In genomic region chr13:112994084-112994780, GRCh38 we compare ENCODE assay signal across 19 cellular contexts. TPM values are rescaled to one million over a fixed set of nuclear protein-coding genes. Genes with fewer than 3 reads are reported as not detected.
DNase-seq lines count a peak whose midpoint lies in the region; ATAC-seq, FAIRE-seq and TF ChIP-seq lines count a peak whose summit lies in the region.
"Had no signal": no experiment of that assay in that cellular context is flagged by ENCODE, and none has a peak within 500 bp of the region (broad histone marks: within the 10 kb centered on the region; RNA-seq: fewer than 3 reads in every experiment).

No MANE protein-coding gene starts in this region.

- no peak overlapping the region for H3K4me2 ChIP-seq in K562 (ENCODE audit: insufficient read depth, low read length)
- H3K4me2 ChIP-seq: BLaER1 treated with 17β-estradiol and CSF1 and Interleukin-3, amounts not matched to agents 10 nM and 100 nM had no signal

- peak; percentile 72 for DNase-seq in Right ventricle myocardium inferior (ENCODE audit: missing footprints)
- no peak for DNase-seq in heart left ventricle
- no peak for DNase-seq in K562 (ENCODE audit: extremely low read depth in 1 of 4, low spot score in 3 of 4)
- peak; percentile 64 for DNase-seq in transverse colon
- no peak for DNase-seq in natural killer cell
- no peak for DNase-seq in H4 (ENCODE audit: low spot score)
- DNase-seq: 8988T, GM23248, NCI-H1417 treated with DMSO at 0.1 percent for 48 hours, NCI-H1930, NCI-H2171, NCI-H446 treated with DMSO at 0.1 percent for 48 hours, NCI-H748 treated with DMSO at 0.1 percent for 48 hours had no signal

- no peak for TF ChIP-seq POLR2A in heart left ventricle (IDR thresholded peaks at IDR 0.05)
- no peak for TF ChIP-seq POLR2A in K562 (conservative IDR thresholded peaks at IDR 0.05)
- no peak for TF ChIP-seq POLR2A in transverse colon (IDR thresholded peaks at IDR 0.05)

- no peak for TF ChIP-seq EP300 in K562 (IDR thresholded peaks at IDR 0.05; ENCODE audit: low read length)
- no peak for TF ChIP-seq EP300 in transverse colon (IDR thresholded peaks at IDR 0.05; ENCODE audit: low read depth)

- no peak overlapping the region for H3K4me3 Mint-ChIP-seq in natural killer cell

- H3K27ac ChIP-seq in heart left ventricle (no peak overlapping the region), K562 (ENCODE audit: extremely low read depth, low read depth, low read length) (no peak overlapping the region), mucosa of rectum (ENCODE audit: low read depth in 2 of 2, low read length in 2 of 2) (peak overlapping the region; percentile 87 to 94), transverse colon (peak overlapping the region; percentile 61 to 77 (median 72))
- H3K27ac ChIP-seq: BLaER1 treated with 17β-estradiol and CSF1 and Interleukin-3, amounts not matched to agents 10 nM and 100 nM; GM23248; RWPE1; SJSA1 had no signal

- no peak for TF ChIP-seq CTCF in heart left ventricle (IDR thresholded peaks at IDR 0.05)
- no peak for TF ChIP-seq CTCF in K562 (IDR thresholded peaks at IDR 0.05 in 2 of 3, conservative IDR thresholded peaks at IDR 0.05 in 1 of 3; ENCODE audit: insufficient read depth in 2 of 3, low read depth in 1 of 3, low read length in 3 of 3)
- TF ChIP-seq CTCF in transverse colon (IDR thresholded peaks at IDR 0.05): no peak
- TF ChIP-seq CTCF in natural killer cell (IDR thresholded peaks at IDR 0.05): no peak

- in situ Hi-C loops in K562 (cut with MboI): no loop called here
- in situ Hi-C loops in transverse colon (cut with MboI; ENCODE audit: low pct_ligation_motif_present in 1 of 4, low pct_unique_long_range_greater_than_20kb in 1 of 4, low sequenced_read_pairs in 3 of 4): no loop called here

- WGBS in heart left ventricle, 4 donors: 77 to 90% (median 85%) methylated on average over 45 to 46 of the region's 46 CpGs
- WGBS in K562 (ENCODE audit: insufficient coverage, low coverage, missing lambda C conversion rate): 10% methylated on average over 33 of the region's 46 CpGs
- WGBS in transverse colon (ENCODE audit: low coverage in 1 of 2), 2 donors: 57% methylated on average over 46 of the region's 46 CpGs; no CpG with 5 or more reads in 1 of the 2 donors

- H3K27me3 ChIP-seq in heart left ventricle (no peaks in the 10 kb centered on the region), K562 (ENCODE audit: control insufficient read depth in 2 of 2, insufficient read depth in 2 of 2, low read length in 2 of 2) (peaks cover 32 to 86% of the 10 kb centered on the region in 2 experiments), mucosa of rectum (ENCODE audit: control insufficient read depth in 2 of 2, insufficient read depth in 2 of 2, low read length in 2 of 2) (no peaks in the 10 kb centered on the region), transverse colon (no peaks in the 10 kb centered on the region)

- H3K36me3 Mint-ChIP-seq in natural killer cell: no peaks in the 10 kb centered on the region

- H3K9ac ChIP-seq in K562 (ENCODE audit: insufficient read depth in 1 of 2, low read depth in 2 of 2, low read length in 2 of 2) (no peak overlapping the region), mucosa of rectum (ENCODE audit: low read depth in 1 of 2, low read length in 2 of 2) (peak overlapping the region in 1 of 2 donors; percentile 78)
- H3K9ac ChIP-seq: BLaER1 treated with 17β-estradiol and CSF1 and Interleukin-3, amounts not matched to agents 10 nM and 100 nM; GM23248 had no signal

- no peaks in the 10 kb centered on the region for H3K4me1 Mint-ChIP-seq in natural killer cell

- FAIRE-seq in K562 (lab: Jason Lieb, UNC): no peak
- FAIRE-seq: GM12892 had no signal

- no peaks in the 10 kb centered on the region for H3K9me3 Mint-ChIP-seq in natural killer cell

- no peak overlapping the region for H2AFZ ChIP-seq in K562 (ENCODE audit: low read depth, low read length)
- H2AFZ ChIP-seq: GM23248 had no signal

- intact Hi-C loops in Right ventricle myocardium inferior (cut with DNase I): no loop called here
- intact Hi-C loops in heart left ventricle (cut with DNase I): loop anchor here in 1 of 10 donors (5.0 kb wide), 1 partner anchor 52 kb away; no protein-coding TSS in a partner anchor
- intact Hi-C loops in K562 (cut with micrococcal nuclease): no loop called here
- intact Hi-C loops in transverse colon (cut with DNase I; ENCODE audit: low total_unique reads): no loop called here
- intact Hi-C loops in natural killer cell (cut with micrococcal nuclease): no loop called here

- CTCF ChIA-PET in K562 (lab: Yijun Ruan, JAX; ENCODE audit: low intra/inter-chr PET ratio): no interaction called here

- H3K36me3 ChIP-seq in heart left ventricle (peaks cover 0 to 18% (median 0%) of the 10 kb centered on the region in 9 donors), K562 (ENCODE audit: control insufficient read depth, insufficient read depth, low read length) (no peaks in the 10 kb centered on the region), mucosa of rectum (ENCODE audit: control insufficient read depth in 2 of 2, insufficient read depth in 2 of 2, low read length in 2 of 2) (no peaks in the 10 kb centered on the region), transverse colon (no peaks in the 10 kb centered on the region)
- H3K36me3 ChIP-seq: BLaER1 treated with 17β-estradiol and CSF1 and Interleukin-3, amounts not matched to agents 10 nM and 100 nM; SJSA1 had no signal

- no peaks in the 10 kb centered on the region for H3K79me2 ChIP-seq in K562 (ENCODE audit: control insufficient read depth, insufficient read depth, low read length)

- H3K9me3 ChIP-seq in heart left ventricle (no peaks in the 10 kb centered on the region), K562 (replicated peaks; ENCODE audit: control insufficient read depth, insufficient read depth, low read depth, low read length) (no peaks in the 10 kb centered on the region), mucosa of rectum (ENCODE audit: control insufficient read depth in 2 of 2, low read length in 2 of 2) (no peaks in the 10 kb centered on the region), transverse colon (no peaks in the 10 kb centered on the region)
- H3K9me3 ChIP-seq: SJSA1 had no signal

- peaks cover 0 to 14% of the 10 kb centered on the region in 2 donors for H3K27me3 Mint-ChIP-seq in natural killer cell (ENCODE audit: low read depth in 2 of 2)

- H3K4me3 ChIP-seq in heart left ventricle: no peak overlapping the region
- no peak overlapping the region for H3K4me3 ChIP-seq in K562
- peak overlapping the region in 1 of 2 donors; percentile 9 for H3K4me3 ChIP-seq in mucosa of rectum (ENCODE audit: low read length in 2 of 2)
- no peak overlapping the region for H3K4me3 ChIP-seq in transverse colon
- H3K4me3 ChIP-seq: BLaER1 treated with 17β-estradiol and CSF1 and Interleukin-3, amounts not matched to agents 10 nM and 100 nM; GM23248; SJSA1 had no signal

- no peak overlapping the region for H3K27ac Mint-ChIP-seq in natural killer cell

- H3K9me1 ChIP-seq in K562 (ENCODE audit: control insufficient read depth, insufficient read depth, low read length): no peaks in the 10 kb centered on the region

- H3K4me1 ChIP-seq in heart left ventricle: peaks cover 3 to 61% (median 23%) of the 10 kb centered on the region in 12 donors
- H3K4me1 ChIP-seq in K562 (replicated peaks in 1 of 2; ENCODE audit: control insufficient read depth in 2 of 2, insufficient read depth in 2 of 2, low read length in 2 of 2): peaks cover 0 to 5% of the 10 kb centered on the region in 2 experiments; a peak in 2 of 5 replicates
- H3K4me1 ChIP-seq in mucosa of rectum (ENCODE audit: control insufficient read depth in 2 of 2, insufficient read depth in 2 of 2, low read length in 2 of 2): peaks cover 43 to 83% of the 10 kb centered on the region in 2 donors
- peaks cover 21 to 60% (median 46%) of the 10 kb centered on the region in 4 donors for H3K4me1 ChIP-seq in transverse colon
- H3K4me1 ChIP-seq: SJSA1 had no signal

- no peaks in the 10 kb centered on the region; the same call in 1 of the 2 replicates for H4K20me1 ChIP-seq in K562 (replicated peaks; ENCODE audit: control insufficient read depth, insufficient read depth, low read length)

- no TSS peak for BruUV-seq in K562 (replicated peaks; lab: Mats Ljungman, UMichigan)

- POLR2A ChIA-PET in K562 (lab: Yijun Ruan, JAX): no interaction called here

- no peak for TF ChIP-seq RAD21 in K562 (CRISPR knock-in tag; conservative IDR thresholded peaks at IDR 0.05 in 1 of 2, IDR thresholded peaks at IDR 0.05 in 1 of 2)

- ATAC-seq in Right ventricle myocardium inferior (no peak), heart left ventricle (no peak), K562 (no peak), GM21717 (IDR thresholded peaks at IDR 0.05; ENCODE audit: unreplicated experiment) (no peak), natural killer cell (no peak)

TF ChIP-seq in K562, 482 proteins besides CTCF, POLR2A, EP300 and RAD21 (continues in another document):
- TF ChIP-seq CREB1 (IDR thresholded peaks at IDR 0.05) (0 out of 2 replicates have a peak, but pooled peaks have one; percentile 25), CREB1 (CRISPR knock-in tag; IDR thresholded peaks at IDR 0.05) (no peak), ATF1 (CRISPR knock-in tag; IDR thresholded peaks at IDR 0.05) (no peak), ATF1 (tag; IDR thresholded peaks at IDR 0.05) (peak; percentile 75)

RNA-seq across cellular contexts. Expression of gene MCF2L, which starts 25.2 kb away (rescaled TPM):
- total RNA-seq in Right ventricle myocardium inferior (45.9 TPM), heart left ventricle (10 to 100 TPM; 26.0 to 61.0 (median 43.6) TPM), K562 (2014; rRNA removed) (0.05 TPM in 1 of 2 replicates, not detected in the other), K562 (2014; rRNA removed; fragmentation: Illumina TruSeq; extraction: Trizol) (not detected in 2 replicates), K562 (2015; rRNA removed; fragmentation: Illumina TruSeq; extraction: Trizol) (0.11 and 0.25 TPM in 2 replicates), K562 (2021) (0.18 and 0.56 TPM in 2 replicates), transverse colon (100 to 1,000 TPM in 2 of 4 donors, 10 to 100 TPM in 2; 62.1 to 186 (median 91.3) TPM), natural killer cell (1 to 10 TPM; 1.7 to 3.0 (median 3.0) TPM)
- polyA plus RNA-seq in heart left ventricle (10 to 100 TPM; 37.7 to 40.0 TPM), K562 (2011; rRNA removed) (0.18 TPM in 1 of 2 replicates, not detected in the other), K562 (2014; fragmentation: Illumina TruSeq; extraction: Trizol) (not detected in 2 replicates), K562 (2014; fragmentation: Nextera tagmentation; extraction: Ambion mirVana) (not detected), K562 (2014; rRNA removed) (not detected in 2 replicates)
- total RNA-seq in K562 (2011; cell fraction: chromatin; rRNA removed; ENCODE audit: low replicate concordance): 0.16 and 0.97 TPM in 2 replicates
- 0.33 TPM in 1 of 2 replicates, not detected in the other for total RNA-seq in K562 (2011; cell fraction: nucleolus; rRNA removed)
- total RNA-seq in K562 (2011; cell fraction: nucleoplasm; rRNA removed): 0.15 and 0.38 TPM in 2 replicates
- 0.22 TPM in 1 of 2 replicates, not detected in the other for polyA plus RNA-seq in K562 (2011; cell fraction: cytosol; rRNA removed)
- polyA plus RNA-seq in K562 (2011; cell fraction: nucleus; rRNA removed): 0.13 and 0.29 TPM in 2 replicates
- polyA plus RNA-seq in K562 (2012): 0.10 and 0.22 TPM in 2 replicates
- polyA minus RNA-seq in K562 (2011; rRNA and poly(A)+ RNA removed): not detected in 2 replicates
- 2.6 TPM in 1 of 2 replicates, not detected in the other for polyA minus RNA-seq in K562 (2011; cell fraction: cytosol; rRNA and poly(A)+ RNA removed)
- 0.27 TPM in 1 of 2 replicates, not detected in the other for polyA minus RNA-seq in K562 (2011; cell fraction: nucleus; rRNA and poly(A)+ RNA removed)
- total RNA-seq in H4 (2014; rRNA removed; shearing (Covaris generic)): 4.5 and 13.1 TPM in 2 replicates
- total RNA-seq: GM23248 had no signal
- polyA plus RNA-seq: GM23248 had no signal

Comparison
In these comparisons a context has a peak if more than half of its experiments do, and no peak if none do; other contexts are left out.
1. DNase-seq: peak in Right ventricle myocardium inferior (single experiment) and transverse colon (single experiment); none in heart left ventricle (0 of 5), K562 (0 of 4), natural killer cell (single experiment) and H4 (single experiment).
2. H3K27ac ChIP-seq: peak in mucosa of rectum (2 of 2) and transverse colon (4 of 4); none in heart left ventricle (0 of 12) and K562 (single experiment).